Comparison of ENCODE assay signal across 8 cellular contexts in genomic region chr12:49967777-49968250, GRCh38. TPM values are rescaled to one million over a fixed set of nuclear protein-coding genes. Genes with fewer than 3 reads are reported as not detected.
DNase-seq lines count a peak whose midpoint lies in the region; ATAC-seq and TF ChIP-seq lines count a peak whose summit lies in the region.

No MANE protein-coding gene starts in this region.

- peaks cover 59% of the 10 kb centered on the region for H3K27me3 ChIP-seq in HUES48 (ENCODE audit: control insufficient read depth, insufficient read depth, low read length)
- H3K27me3 ChIP-seq in colonic mucosa: no peaks in the 10 kb centered on the region
- peaks cover 93% of the 10 kb centered on the region for H3K27me3 ChIP-seq in neutrophil
- H3K27me3 ChIP-seq in MG63: no peaks in the 10 kb centered on the region

- CTCF ChIA-PET in Calu3 (lab: Charles Lee): interaction anchor here (0.7 to 2.3 kb wide), 10 partner anchors 23 to 113 kb away, joined by 3 to 25 read pairs (median 4); no protein-coding TSS in a partner anchor

- BruUV-seq in Calu3 (replicated peaks; lab: Mats Ljungman, UMichigan): no TSS peak

- peaks cover 21% of the 10 kb centered on the region for H3K4me1 Mint-ChIP-seq in Calu3 (ENCODE audit: low read depth, unreplicated experiment)

- H3K4me1 ChIP-seq in HUES48 (ENCODE audit: control insufficient read depth, insufficient read depth, low read length) (peaks cover 7% of the 10 kb centered on the region; the same call in 1 of the 2 replicates), colonic mucosa (no peaks in the 10 kb centered on the region), neutrophil (ENCODE audit: control insufficient read depth in 1 of 2, insufficient read depth in 1 of 2, low read depth in 1 of 2, low read length in 1 of 2) (peaks cover 10 to 22% of the 10 kb centered on the region in 2 experiments)

- DNase-seq in Calu3: no peak
- DNase-seq in colonic mucosa: no peak
- no peak for DNase-seq in MG63
- no peak for DNase-seq in GF-D8 (lab: John Stamatoyannopoulos, UW)
- no peak for DNase-seq in G401 (ENCODE audit: low spot score)

- no peaks in the 10 kb centered on the region for H3K27me3 Mint-ChIP-seq in Calu3 (ENCODE audit: unreplicated experiment)

- no peak for TF ChIP-seq CTCF in Calu3 (IDR thresholded peaks at IDR 0.05; ENCODE audit: unreplicated experiment)
- no peak for TF ChIP-seq CTCF in colonic mucosa (IDR thresholded peaks at IDR 0.05)
- TF ChIP-seq CTCF in neutrophil (IDR thresholded peaks at IDR 0.05): no peak

- intact Hi-C loops in Calu3 (cut with micrococcal nuclease; ENCODE audit: unreplicated experiment): loop anchor here (2.0 to 5.0 kb wide), 2 partner anchors 89 to 103 kb away; partner anchors contain the start of gene ASIC1
- intact Hi-C loops in colonic mucosa (cut with DNase I): no loop called here

- H3K36me3 ChIP-seq in HUES48 (ENCODE audit: control insufficient read depth, insufficient read depth, low read length) (no peaks in the 10 kb centered on the region), colonic mucosa (no peaks in the 10 kb centered on the region), neutrophil (no peaks in the 10 kb centered on the region), MG63 (no peaks in the 10 kb centered on the region)

- no peak overlapping the region for H3K27ac Mint-ChIP-seq in Calu3 (ENCODE audit: unreplicated experiment)

- in situ Hi-C loops in G401 (cut with HindIII; ENCODE audit: low sequenced_read_pairs): loop anchor here (5.0 kb wide), 1 partner anchor 99 kb away; no protein-coding TSS in a partner anchor

- peak overlapping the region; percentile 41 for H3K4me3 Mint-ChIP-seq in Calu3 (ENCODE audit: low read depth, unreplicated experiment)

- H3K4me3 ChIP-seq in HUES48 (ENCODE audit: low read depth, low read length) (peak overlapping the region; percentile 50), colonic mucosa (peak overlapping the region; percentile 33), neutrophil (ENCODE audit: low read depth in 1 of 2, low read length in 1 of 2) (peak overlapping the region; percentile 66 to 76), MG63 (no peak overlapping the region)

- H3K36me3 Mint-ChIP-seq in Calu3 (ENCODE audit: insufficient read depth, unreplicated experiment): peaks cover 8% of the 10 kb centered on the region

- H3K27ac ChIP-seq in HUES48 (ENCODE audit: low read depth, low read length) (no peak overlapping the region), colonic mucosa (no peak overlapping the region), neutrophil (no peak overlapping the region)

- ATAC-seq in GM21381 (IDR thresholded peaks at IDR 0.05; ENCODE audit: unreplicated experiment): no peak

- H3K9ac ChIP-seq in HUES48 (ENCODE audit: low read depth, low read length): no peak overlapping the region
- H3K9ac ChIP-seq in colonic mucosa (ENCODE audit: low read depth in 2 of 2, low read length in 2 of 2): peak overlapping the region in 1 of 2 donors; percentile 16

- H3K9me3 Mint-ChIP-seq in Calu3 (ENCODE audit: low read depth, unreplicated experiment): no peaks in the 10 kb centered on the region

- H3K9me3 ChIP-seq in HUES48 (ENCODE audit: control insufficient read depth, insufficient read depth, low read length): no peaks in the 10 kb centered on the region
- no peaks in the 10 kb centered on the region for H3K9me3 ChIP-seq in colonic mucosa
- no peaks in the 10 kb centered on the region for H3K9me3 ChIP-seq in neutrophil
- no peaks in the 10 kb centered on the region for H3K9me3 ChIP-seq in MG63

RNA-seq across cellular contexts. Expression of gene AQP6, which starts 4.9 kb away (rescaled TPM):
- total RNA-seq in Calu3 (2022) (0.86 and 0.94 TPM in 2 replicates), colonic mucosa (not detected)
- not detected in 2 replicates for total RNA-seq in MG63 (2014; rRNA removed; shearing (Covaris generic); ENCODE audit: low replicate concordance)
- 0.37 and 1.6 TPM in 2 replicates for total RNA-seq in G401 (2014; rRNA removed; shearing (Covaris generic))

RNA-seq across cellular contexts. Expression of gene AQP5, which starts 6.1 kb away (rescaled TPM):
- total RNA-seq in Calu3 (2022) (51.9 and 54.2 TPM in 2 replicates), colonic mucosa (not detected)
- not detected in 2 replicates for total RNA-seq in MG63 (2014; rRNA removed; shearing (Covaris generic); ENCODE audit: low replicate concordance)
- not detected in 2 replicates for total RNA-seq in G401 (2014; rRNA removed; shearing (Covaris generic))

RNA-seq across cellular contexts. Expression of gene AQP2, which starts 17.3 kb away (rescaled TPM):
- total RNA-seq in Calu3 (2022) (not detected in 2 replicates), colonic mucosa (not detected)
- not detected in 2 replicates for total RNA-seq in MG63 (2014; rRNA removed; shearing (Covaris generic); ENCODE audit: low replicate concordance)
- total RNA-seq in G401 (2014; rRNA removed; shearing (Covaris generic)): not detected in 2 replicates

RNA-seq across cellular contexts. Expression of gene RACGAP1, which starts 57.5 kb away (rescaled TPM):
- 59.4 and 62.0 TPM in 2 replicates for total RNA-seq in Calu3 (2022)
- total RNA-seq in colonic mucosa: 10 to 100 TPM; 36.2 to 83.8 TPM
- total RNA-seq in MG63 (2014; rRNA removed; shearing (Covaris generic); ENCODE audit: low replicate concordance): 157 and 166 TPM in 2 replicates
- 115 and 125 TPM in 2 replicates for total RNA-seq in G401 (2014; rRNA removed; shearing (Covaris generic))

Comparison
In these comparisons a context has a peak if more than half of its experiments do, and no peak if none do; other contexts are left out.
1. RNA of gene AQP5, which starts 6.1 kb away (total RNA-seq): 51.9 to 54.2 TPM in Calu3; not detected in colonic mucosa, not detected in MG63 and not detected in G401; every median in the first group is over 10 times any median in the second.